ENCODE assay signal across 19 cellular contexts in genomic region chr14:77436042-77436441, GRCh38. TPM values are rescaled to one million over a fixed set of nuclear protein-coding genes. Genes with fewer than 3 reads are reported as not detected.
DNase-seq lines count a peak whose midpoint lies in the region; TF ChIP-seq lines count a peak whose summit lies in the region.
"Had no signal": no experiment of that assay in that cellular context is flagged by ENCODE, and none has a peak within 500 bp of the region (broad histone marks: within the 10 kb centered on the region; RNA-seq: fewer than 3 reads in every experiment).

No MANE protein-coding gene starts in this region.

- TF ChIP-seq CTCF in GM10266 (IDR thresholded peaks at IDR 0.05; ENCODE audit: control insufficient read depth, insufficient read depth, low read depth, missing control alignments): no peak

- DNase-seq in A172 (ENCODE audit: low spot score): peak; percentile 23
- DNase-seq in HCEC 1CT: peak; percentile 13
- peak; percentile 18 for DNase-seq in RPMI7951 (ENCODE audit: low read depth)
- DNase-seq in iris pigment epithelial cell (ENCODE audit: low read depth): peak; percentile 12
- DNase-seq in GM10266 (ENCODE audit: extremely low spot score): no peak
- no peak for DNase-seq in H4 (ENCODE audit: low spot score)
- no peak for DNase-seq in DMS79 treated with DMSO at 0.1 percent for 48 hours (lab: John Stamatoyannopoulos, UW)
- DNase-seq: 8988T, Calu3, DND-41, NCI-H1092, NCI-H1417 treated with DMSO at 0.1 percent for 48 hours, NCI-H1694 treated with DMSO at 0.1 percent for 48 hours, NCI-H2081, NCI-H2227 treated with DMSO at 0.1 percent for 48 hours, NCI-H526 treated with DMSO at 0.1 percent for 48 hours, Peyer's patch, SJCRH30 had no signal

RNA-seq across cellular contexts. Expression of gene NOXRED1, which starts 12.7 kb away (rescaled TPM):
- not detected in 2 replicates for total RNA-seq in A172 (2014; rRNA removed; shearing (Covaris generic))
- total RNA-seq in RPMI7951 (2014; rRNA removed; shearing (Covaris generic)): not detected in 2 replicates
- not detected in 2 replicates for total RNA-seq in H4 (2014; rRNA removed; shearing (Covaris generic))
- total RNA-seq: GM23338 had no signal

RNA-seq across cellular contexts. Expression of gene VIPAS39, which starts 21.4 kb away (rescaled TPM):
- total RNA-seq in A172 (2014; rRNA removed; shearing (Covaris generic)): 16.1 and 20.5 TPM in 2 replicates
- 18.4 TPM in 2 replicates for total RNA-seq in RPMI7951 (2014; rRNA removed; shearing (Covaris generic))
- 21.6 and 28.1 TPM in 2 replicates for total RNA-seq in H4 (2014; rRNA removed; shearing (Covaris generic))

RNA-seq across cellular contexts. Expression of gene AHSA1, which starts 21.9 kb away (rescaled TPM):
- total RNA-seq in A172 (2014; rRNA removed; shearing (Covaris generic)): 178 and 229 TPM in 2 replicates
- 199 and 204 TPM in 2 replicates for total RNA-seq in RPMI7951 (2014; rRNA removed; shearing (Covaris generic))
- 224 and 235 TPM in 2 replicates for total RNA-seq in H4 (2014; rRNA removed; shearing (Covaris generic))

RNA-seq across cellular contexts. Expression of gene SAMD15, which starts 58.9 kb away (rescaled TPM):
- 1.9 and 2.7 TPM in 2 replicates for total RNA-seq in A172 (2014; rRNA removed; shearing (Covaris generic))
- 0.84 and 1.7 TPM in 2 replicates for total RNA-seq in RPMI7951 (2014; rRNA removed; shearing (Covaris generic))
- 2.1 and 3.6 TPM in 2 replicates for total RNA-seq in H4 (2014; rRNA removed; shearing (Covaris generic))

RNA-seq across cellular contexts. Expression of gene TMED8, which starts 59.1 kb away (rescaled TPM):
- 11.1 and 11.5 TPM in 2 replicates for total RNA-seq in A172 (2014; rRNA removed; shearing (Covaris generic))
- 7.3 and 7.4 TPM in 2 replicates for total RNA-seq in RPMI7951 (2014; rRNA removed; shearing (Covaris generic))
- 7.0 and 8.5 TPM in 2 replicates for total RNA-seq in H4 (2014; rRNA removed; shearing (Covaris generic))

Comparison
In these comparisons a context has a peak if more than half of its experiments do, and no peak if none do; other contexts are left out.
1. DNase-seq: peak in A172 (single experiment), HCEC 1CT (single experiment), RPMI7951 (single experiment) and iris pigment epithelial cell (single experiment); none in GM10266 (single experiment), H4 (single experiment) and DMS79 treated with DMSO at 0.1 percent for 48 hours (single experiment).